40 cellular contexts compared by ENCODE assay signal in genomic region chr4:40871695-40872250, GRCh38.
"Had no signal": no experiment of that assay in that cellular context is flagged by ENCODE, and none has a peak within 500 bp of the region (broad histone marks: within the 10 kb centered on the region; RNA-seq: fewer than 3 reads in every experiment).

No MANE protein-coding gene starts in this region.

- H3K27ac Mint-ChIP-seq: activated naive CD4-positive, alpha-beta T cell treated with anti-CD3 and anti-CD28 coated beads for 36 hours; activated naive CD4-positive, alpha-beta T cell treated with anti-CD3 and anti-CD28 coated beads, Interleukin-2, amount 10 ng/mL, durations not matched to agents 7 days and 5 days; activated naive CD4-positive, alpha-beta T cell treated with anti-CD3 and anti-CD28 coated beads, Interleukin-2, amount 50 U/mL, for 24 hours; activated naive CD4-positive, alpha-beta T cell treated with anti-CD3 and anti-CD28 coated beads, Interleukin-2, amount 50 U/mL, for 72 hours; activated naive CD8-positive, alpha-beta T cell; activated naive CD8-positive, alpha-beta T cell treated with anti-CD3 and anti-CD28 coated beads for 36 hours; activated naive CD8-positive, alpha-beta T cell treated with anti-CD3 and anti-CD28 coated beads, Interleukin-2, amount 10 ng/mL, durations not matched to agents 7 days and 5 days; activated naive CD8-positive, alpha-beta T cell treated with anti-CD3 and anti-CD28 coated beads, Interleukin-2, amount 50 U/mL, for 24 hours; activated T-cell treated with anti-CD3 and anti-CD28 coated beads, Interleukin-2, amount 50 U/mL, for 24 hours; activated T-cell treated with anti-CD3 and anti-CD28 coated beads, Interleukin-2, amount 50 U/mL, for 72 hours; activated T-helper 1 cell treated with anti-CD3 and anti-CD28 coated beads, Interleukin-12 subunit alpha, Interleukin-12 subunit beta, Interleukin-2, Interleukin-4 antibody, amounts not matched to agents 30 ng/mL and 10 ng/mL and 1 ng/mL, durations not matched to agents 14 hours and 24 hours and 36 hours; activated T-helper 17 cell treated with anti-CD3 and anti-CD28 coated beads, Interleukin-2, amount 50 U/mL, for 72 hours; activated T-helper 2 cell treated with anti-CD3 and anti-CD28 coated beads, Interferon-gamma antibody, Interleukin-2, Interleukin-4, amounts not matched to agents 10 μg/mL and 5 μg/mL and 100 μg/mL, durations not matched to agents 14 hours and 24 hours and 36 hours; brain had no signal

- DNase-seq: activated effector memory CD4-positive, alpha-beta T cell treated with anti-CD3 and anti-CD28 coated beads, Interleukin-2, amount 50 U/mL, for 16 hours; activated effector memory CD4-positive, alpha-beta T cell treated with Interleukin-2 at 50 U/mL for 16 hours; activated gamma-delta T cell; activated gamma-delta T cell treated with Interleukin-2 at 50 U/mL for 16 hours; activated naive CD4-positive, alpha-beta T cell; activated naive CD4-positive, alpha-beta T cell treated with anti-CD3 and anti-CD28 coated beads for 36 hours; activated naive CD4-positive, alpha-beta T cell treated with anti-CD3 and anti-CD28 coated beads, Interleukin-2, amount 10 ng/mL, durations not matched to agents 7 days and 5 days; activated naive CD4-positive, alpha-beta T cell treated with anti-CD3 and anti-CD28 coated beads, Interleukin-2, amount 50 U/mL, for 16 hours; activated naive CD4-positive, alpha-beta T cell treated with Interleukin-2 at 50 U/mL for 16 hours; activated naive CD8-positive, alpha-beta T cell treated with anti-CD3 and anti-CD28 coated beads for 36 hours; activated naive CD8-positive, alpha-beta T cell treated with anti-CD3 and anti-CD28 coated beads, Interleukin-2, amount 10 ng/mL, durations not matched to agents 7 days and 5 days; activated naive CD8-positive, alpha-beta T cell treated with anti-CD3 and anti-CD28 coated beads, Interleukin-2, amount 50 U/mL, for 24 hours; activated T-cell treated with anti-CD3 and anti-CD28 coated beads for 4 hours; activated T-cell treated with anti-CD3 and anti-CD28 coated beads, Interleukin-2, amount 50 U/mL, for 1 hour; activated T-cell treated with anti-CD3 and anti-CD28 coated beads, Interleukin-2, amount 50 U/mL, for 24 hours; activated T-cell treated with anti-CD3 and anti-CD28 coated beads, Interleukin-2, amount 50 U/mL, for 4 hours; activated T-cell treated with anti-CD3 and anti-CD28 coated beads, Interleukin-2, amount 50 U/mL, for 48 hours; activated T-cell treated with anti-CD3 and anti-CD28 coated beads, Interleukin-2, amount 50 U/mL, for 72 hours; adrenal gland; amniotic stem cell; amygdala; anterior cingulate cortex; aorta; body of pancreas; brain microvascular endothelial cell; central memory CD4-positive, alpha-beta T cell; cerebellar nuclear complex had no signal

- H3K9me3 ChIP-seq: adrenal gland, ascending aorta, body of pancreas, breast epithelium had no signal

- ATAC-seq: activated naive CD4-positive, alpha-beta T cell treated with anti-CD3 and anti-CD28 coated beads, Interleukin-2, amount 50 U/mL, for 72 hours; activated naive CD8-positive, alpha-beta T cell treated with anti-CD3 and anti-CD28 coated beads, Interleukin-2, amount 50 U/mL, for 24 hours; activated T-cell treated with anti-CD3 and anti-CD28 coated beads, Interleukin-2, amount 50 U/mL, for 4 hours; activated T-cell treated with anti-CD3 and anti-CD28 coated beads, Interleukin-2, amount 50 U/mL, for 72 hours; activated T-helper 17 cell treated with anti-CD3 and anti-CD28 coated beads, Interleukin-2, amount 50 U/mL, for 72 hours; body of pancreas had no signal

- H3K27me3 Mint-ChIP-seq: activated naive CD4-positive, alpha-beta T cell treated with anti-CD3 and anti-CD28 coated beads, Interleukin-2, amount 50 U/mL, for 24 hours; activated naive CD8-positive, alpha-beta T cell; brain had no signal

- FAIRE-seq: astrocyte, bronchial epithelial cell had no signal

- H3K36me3 Mint-ChIP-seq: activated naive CD4-positive, alpha-beta T cell treated with anti-CD3 and anti-CD28 coated beads, Interleukin-2, amount 10 ng/mL, durations not matched to agents 7 days and 5 days; activated naive CD4-positive, alpha-beta T cell treated with anti-CD3 and anti-CD28 coated beads, Interleukin-2, amount 50 U/mL, for 24 hours; activated naive CD4-positive, alpha-beta T cell treated with anti-CD3 and anti-CD28 coated beads, Interleukin-2, amount 50 U/mL, for 72 hours; activated naive CD8-positive, alpha-beta T cell; activated naive CD8-positive, alpha-beta T cell treated with anti-CD3 and anti-CD28 coated beads for 36 hours; activated naive CD8-positive, alpha-beta T cell treated with anti-CD3 and anti-CD28 coated beads, Interleukin-2, amount 10 ng/mL, durations not matched to agents 7 days and 5 days had no signal

- H3K27ac ChIP-seq: adrenal gland, ascending aorta, body of pancreas, brain microvascular endothelial cell, breast epithelium, cardiac muscle cell had no signal

- H3K4me1 ChIP-seq: ascending aorta, breast epithelium had no signal

- H3K4me3 Mint-ChIP-seq: activated naive CD4-positive, alpha-beta T cell treated with anti-CD3 and anti-CD28 coated beads for 36 hours; activated naive CD4-positive, alpha-beta T cell treated with anti-CD3 and anti-CD28 coated beads, Interleukin-2, amount 10 ng/mL, durations not matched to agents 7 days and 5 days; activated naive CD4-positive, alpha-beta T cell treated with anti-CD3 and anti-CD28 coated beads, Interleukin-2, amount 50 U/mL, for 24 hours; activated naive CD8-positive, alpha-beta T cell; activated naive CD8-positive, alpha-beta T cell treated with anti-CD3 and anti-CD28 coated beads for 36 hours; activated naive CD8-positive, alpha-beta T cell treated with anti-CD3 and anti-CD28 coated beads, Interleukin-2, amount 10 ng/mL, durations not matched to agents 7 days and 5 days; activated naive CD8-positive, alpha-beta T cell treated with anti-CD3 and anti-CD28 coated beads, Interleukin-2, amount 50 U/mL, for 24 hours; activated T-cell treated with anti-CD3 and anti-CD28 coated beads, Interleukin-2, amount 50 U/mL, for 24 hours; activated T-cell treated with anti-CD3 and anti-CD28 coated beads, Interleukin-2, amount 50 U/mL, for 4 hours; activated T-cell treated with anti-CD3 and anti-CD28 coated beads, Interleukin-2, amount 50 U/mL, for 72 hours; activated T-helper 1 cell treated with anti-CD3 and anti-CD28 coated beads, Interleukin-12 subunit alpha, Interleukin-12 subunit beta, Interleukin-2, Interleukin-4 antibody, amounts not matched to agents 30 ng/mL and 10 ng/mL and 1 ng/mL, durations not matched to agents 14 hours and 24 hours and 36 hours; activated T-helper 17 cell treated with anti-CD3 and anti-CD28 coated beads, Interleukin-2, amount 50 U/mL, for 72 hours; brain; central memory CD8-positive, alpha-beta T cell had no signal

- H3K27me3 ChIP-seq: adrenal gland, ascending aorta, body of pancreas, brain microvascular endothelial cell, breast epithelium, cardiac muscle cell had no signal

- H3K9me3 Mint-ChIP-seq: activated naive CD4-positive, alpha-beta T cell treated with anti-CD3 and anti-CD28 coated beads for 36 hours; activated naive CD4-positive, alpha-beta T cell treated with anti-CD3 and anti-CD28 coated beads, Interleukin-2, amount 10 ng/mL, durations not matched to agents 7 days and 5 days; activated naive CD4-positive, alpha-beta T cell treated with anti-CD3 and anti-CD28 coated beads, Interleukin-2, amount 50 U/mL, for 24 hours; activated naive CD4-positive, alpha-beta T cell treated with anti-CD3 and anti-CD28 coated beads, Interleukin-2, amount 50 U/mL, for 72 hours; activated naive CD8-positive, alpha-beta T cell treated with anti-CD3 and anti-CD28 coated beads for 36 hours; activated naive CD8-positive, alpha-beta T cell treated with anti-CD3 and anti-CD28 coated beads, Interleukin-2, amount 50 U/mL, for 24 hours; activated T-cell treated with anti-CD3 and anti-CD28 coated beads, Interleukin-2, amount 50 U/mL, for 24 hours; activated T-cell treated with anti-CD3 and anti-CD28 coated beads, Interleukin-2, amount 50 U/mL, for 4 hours; activated T-helper 1 cell treated with anti-CD3 and anti-CD28 coated beads, Interleukin-12 subunit alpha, Interleukin-12 subunit beta, Interleukin-2, Interleukin-4 antibody, amounts not matched to agents 30 ng/mL and 10 ng/mL and 1 ng/mL, durations not matched to agents 14 hours and 24 hours and 36 hours; activated T-helper 17 cell treated with anti-CD3 and anti-CD28 coated beads, Interleukin-2, amount 50 U/mL, for 72 hours; activated T-helper 2 cell treated with anti-CD3 and anti-CD28 coated beads, Interferon-gamma antibody, Interleukin-2, Interleukin-4, amounts not matched to agents 10 μg/mL and 5 μg/mL and 100 μg/mL, durations not matched to agents 14 hours and 24 hours and 36 hours; brain; central memory CD8-positive, alpha-beta T cell had no signal

- H3K36me3 ChIP-seq: adrenal gland, breast epithelium, cardiac muscle cell had no signal

- H3K4me1 Mint-ChIP-seq: activated naive CD8-positive, alpha-beta T cell treated with anti-CD3 and anti-CD28 coated beads, Interleukin-2, amount 50 U/mL, for 24 hours; activated T-helper 17 cell treated with anti-CD3 and anti-CD28 coated beads, Interleukin-2, amount 50 U/mL, for 72 hours; central memory CD8-positive, alpha-beta T cell had no signal

- H3K4me3 ChIP-seq: adrenal gland, ascending aorta, body of pancreas, breast epithelium, cardiac muscle cell had no signal
